1 cellular context compared by ENCODE assay signal in the genomic region with DNA sequence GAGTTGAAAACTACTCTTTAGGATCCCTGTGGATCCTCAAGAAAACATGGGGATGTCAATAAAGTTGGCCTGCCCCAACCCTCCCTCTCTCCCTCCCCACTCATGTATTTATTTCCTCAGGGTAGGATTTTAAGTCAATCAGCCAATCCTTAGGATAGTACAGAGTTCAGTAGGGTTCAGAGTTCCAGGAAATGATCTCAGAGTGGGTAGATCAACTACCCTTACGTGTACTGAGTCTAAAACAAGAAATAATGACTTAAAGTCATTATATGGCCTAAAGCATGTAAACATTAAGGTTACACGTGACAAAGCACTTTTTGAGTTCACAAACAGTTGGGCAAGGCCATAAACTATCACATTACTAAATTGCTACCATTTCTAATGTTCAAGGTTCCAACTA.
TF ChIP-seq lines count a peak whose summit lies in the region.

No MANE protein-coding gene starts in this region.

TF ChIP-seq in HepG2, 621 proteins besides CTCF, POLR2A, EP300 and RAD21 (continued from another document and continues in another):
- TF ChIP-seq HNF4A (CRISPR knock-in tag; IDR thresholded peaks at IDR 0.05) = 0 out of 2 replicates have a peak, but pooled peaks have one; percentile 18
- no peak for TF ChIP-seq FOXP1 (IDR thresholded peaks at IDR 0.05)
- 0 out of 2 replicates have a peak, but pooled peaks have one; percentile 18 for TF ChIP-seq FOXP1 (CRISPR knock-in tag; IDR thresholded peaks at IDR 0.05)
- TF ChIP-seq GPN1 (CRISPR knock-in tag; IDR thresholded peaks at IDR 0.05; ENCODE audit: borderline replicate concordance) = no peak
- TF ChIP-seq RBFOX2 (IDR thresholded peaks at IDR 0.05; ENCODE audit: low read depth, low read length) = no peak
- TF ChIP-seq ZNF709 (CRISPR knock-in tag; IDR thresholded peaks at IDR 0.05) = no peak
- TF ChIP-seq, protein P1, sequence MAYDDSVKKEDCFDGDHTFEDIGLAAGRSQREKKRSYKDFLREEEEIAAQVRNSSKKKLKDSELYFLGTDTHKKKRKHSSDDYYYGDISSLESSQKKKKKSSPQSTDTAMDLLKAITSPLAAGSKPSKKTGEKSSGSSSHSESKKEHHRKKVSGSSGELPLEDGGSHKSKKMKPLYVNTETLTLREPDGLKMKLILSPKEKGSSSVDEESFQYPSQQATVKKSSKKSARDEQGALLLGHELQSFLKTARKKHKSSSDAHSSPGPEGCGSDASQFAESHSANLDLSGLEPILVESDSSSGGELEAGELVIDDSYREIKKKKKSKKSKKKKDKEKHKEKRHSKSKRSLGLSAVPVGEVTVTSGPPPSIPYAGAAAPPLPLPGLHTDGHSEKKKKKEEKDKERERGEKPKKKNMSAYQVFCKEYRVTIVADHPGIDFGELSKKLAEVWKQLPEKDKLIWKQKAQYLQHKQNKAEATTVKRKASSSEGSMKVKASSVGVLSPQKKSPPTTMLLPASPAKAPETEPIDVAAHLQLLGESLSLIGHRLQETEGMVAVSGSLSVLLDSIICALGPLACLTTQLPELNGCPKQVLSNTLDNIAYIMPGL (CRISPR knock-in tag; IDR thresholded peaks at IDR 0.05; ENCODE audit: borderline replicate concordance in 1 of 2, low read depth in 1 of 2) = no peak
- no peak for TF ChIP-seq MNT (IDR thresholded peaks at IDR 0.05)
- TF ChIP-seq ELF4 (CRISPR knock-in tag; IDR thresholded peaks at IDR 0.05; ENCODE audit: borderline replicate concordance) = 0 out of 2 replicates have a peak, but pooled peaks have one; percentile 45
- TF ChIP-seq ZNF484 (CRISPR knock-in tag; IDR thresholded peaks at IDR 0.05; ENCODE audit: borderline replicate concordance, low read depth) = no peak
- no peak for TF ChIP-seq ZNF335 (CRISPR knock-in tag; IDR thresholded peaks at IDR 0.05)
- no peak for TF ChIP-seq ZNF232 (CRISPR knock-in tag; IDR thresholded peaks at IDR 0.05; ENCODE audit: borderline replicate concordance)
- TF ChIP-seq, protein P2, sequence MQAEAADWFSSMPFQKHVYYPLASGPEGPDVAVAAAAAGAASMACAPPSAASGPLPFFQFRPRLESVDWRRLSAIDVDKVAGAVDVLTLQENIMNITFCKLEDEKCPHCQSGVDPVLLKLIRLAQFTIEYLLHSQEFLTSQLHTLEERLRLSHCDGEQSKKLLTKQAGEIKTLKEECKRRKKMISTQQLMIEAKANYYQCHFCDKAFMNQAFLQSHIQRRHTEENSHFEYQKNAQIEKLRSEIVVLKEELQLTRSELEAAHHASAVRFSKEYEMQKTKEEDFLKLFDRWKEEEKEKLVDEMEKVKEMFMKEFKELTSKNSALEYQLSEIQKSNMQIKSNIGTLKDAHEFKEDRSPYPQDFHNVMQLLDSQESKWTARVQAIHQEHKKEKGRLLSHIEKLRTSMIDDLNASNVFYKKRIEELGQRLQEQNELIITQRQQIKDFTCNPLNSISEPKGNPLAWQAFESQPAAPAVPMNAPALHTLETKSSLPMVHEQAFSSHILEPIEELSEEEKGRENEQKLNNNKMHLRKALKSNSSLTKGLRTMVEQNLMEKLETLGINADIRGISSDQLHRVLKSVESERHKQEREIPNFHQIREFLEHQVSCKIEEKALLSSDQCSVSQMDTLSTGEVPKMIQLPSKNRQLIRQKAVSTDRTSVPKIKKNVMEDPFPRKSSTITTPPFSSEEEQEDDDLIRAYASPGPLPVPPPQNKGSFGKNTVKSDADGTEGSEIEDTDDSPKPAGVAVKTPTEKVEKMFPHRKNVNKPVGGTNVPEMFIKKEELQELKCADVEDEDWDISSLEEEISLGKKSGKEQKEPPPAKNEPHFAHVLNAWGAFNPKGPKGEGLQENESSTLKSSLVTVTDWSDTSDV (CRISPR knock-in tag; IDR thresholded peaks at IDR 0.05) = no peak
- 0 out of 2 replicates have a peak, but pooled peaks have one; percentile 39 for TF ChIP-seq ZBTB40 (IDR thresholded peaks at IDR 0.05)
- peak; percentile 65; the same call in 1 of the 2 replicates for TF ChIP-seq ZBTB40 (CRISPR knock-in tag; IDR thresholded peaks at IDR 0.05)
- TF ChIP-seq GABPA (IDR thresholded peaks at IDR 0.05; ENCODE audit: low read depth, low read length) = no peak
- TF ChIP-seq GABPA (CRISPR knock-in tag; IDR thresholded peaks at IDR 0.05; ENCODE audit: low read depth) = peak; percentile 53; the same call in 1 of the 2 replicates
- TF ChIP-seq CBX5 (CRISPR knock-in tag; IDR thresholded peaks at IDR 0.05; ENCODE audit: borderline replicate concordance) = no peak
- 0 out of 2 replicates have a peak, but pooled peaks have one; percentile 51 for TF ChIP-seq NFE2L2 (IDR thresholded peaks at IDR 0.05; ENCODE audit: low read length)
- TF ChIP-seq ZNF225 (CRISPR knock-in tag; IDR thresholded peaks at IDR 0.05) = no peak
- no peak for TF ChIP-seq ZNF749 (CRISPR knock-in tag; IDR thresholded peaks at IDR 0.05; ENCODE audit: borderline replicate concordance)
- 0 out of 2 replicates have a peak, but pooled peaks have one; percentile 20 for TF ChIP-seq ZSCAN31 (CRISPR knock-in tag; IDR thresholded peaks at IDR 0.05; ENCODE audit: low read depth)
- TF ChIP-seq, protein P3, sequence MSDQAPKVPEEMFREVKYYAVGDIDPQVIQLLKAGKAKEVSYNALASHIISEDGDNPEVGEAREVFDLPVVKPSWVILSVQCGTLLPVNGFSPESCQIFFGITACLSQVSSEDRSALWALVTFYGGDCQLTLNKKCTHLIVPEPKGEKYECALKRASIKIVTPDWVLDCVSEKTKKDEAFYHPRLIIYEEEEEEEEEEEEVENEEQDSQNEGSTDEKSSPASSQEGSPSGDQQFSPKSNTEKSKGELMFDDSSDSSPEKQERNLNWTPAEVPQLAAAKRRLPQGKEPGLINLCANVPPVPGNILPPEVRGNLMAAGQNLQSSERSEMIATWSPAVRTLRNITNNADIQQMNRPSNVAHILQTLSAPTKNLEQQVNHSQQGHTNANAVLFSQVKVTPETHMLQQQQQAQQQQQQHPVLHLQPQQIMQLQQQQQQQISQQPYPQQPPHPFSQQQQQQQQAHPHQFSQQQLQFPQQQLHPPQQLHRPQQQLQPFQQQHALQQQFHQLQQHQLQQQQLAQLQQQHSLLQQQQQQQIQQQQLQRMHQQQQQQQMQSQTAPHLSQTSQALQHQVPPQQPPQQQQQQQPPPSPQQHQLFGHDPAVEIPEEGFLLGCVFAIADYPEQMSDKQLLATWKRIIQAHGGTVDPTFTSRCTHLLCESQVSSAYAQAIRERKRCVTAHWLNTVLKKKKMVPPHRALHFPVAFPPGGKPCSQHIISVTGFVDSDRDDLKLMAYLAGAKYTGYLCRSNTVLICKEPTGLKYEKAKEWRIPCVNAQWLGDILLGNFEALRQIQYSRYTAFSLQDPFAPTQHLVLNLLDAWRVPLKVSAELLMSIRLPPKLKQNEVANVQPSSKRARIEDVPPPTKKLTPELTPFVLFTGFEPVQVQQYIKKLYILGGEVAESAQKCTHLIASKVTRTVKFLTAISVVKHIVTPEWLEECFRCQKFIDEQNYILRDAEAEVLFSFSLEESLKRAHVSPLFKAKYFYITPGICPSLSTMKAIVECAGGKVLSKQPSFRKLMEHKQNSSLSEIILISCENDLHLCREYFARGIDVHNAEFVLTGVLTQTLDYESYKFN (CRISPR knock-in tag; conservative IDR thresholded peaks at IDR 0.05) = peak; percentile 61; the same call in 1 of the 2 replicates
- no peak for TF ChIP-seq ZNF768 (CRISPR knock-in tag; IDR thresholded peaks at IDR 0.05)
- peak; percentile 32; the same call in 1 of the 2 replicates for TF ChIP-seq ETV5 (CRISPR knock-in tag; IDR thresholded peaks at IDR 0.05; ENCODE audit: borderline replicate concordance)
- no peak for TF ChIP-seq ZNF839 (CRISPR knock-in tag; IDR thresholded peaks at IDR 0.05; ENCODE audit: borderline replicate concordance)
- TF ChIP-seq ZNF138 (CRISPR knock-in tag; IDR thresholded peaks at IDR 0.05; ENCODE audit: low read depth) = no peak
- no peak for TF ChIP-seq ZNF431 (CRISPR knock-in tag; IDR thresholded peaks at IDR 0.05; ENCODE audit: borderline replicate concordance, low read depth)
- TF ChIP-seq ELF1 (CRISPR knock-in tag; IDR thresholded peaks at IDR 0.05) = no peak
- TF ChIP-seq KAT8 (CRISPR knock-in tag; IDR thresholded peaks at IDR 0.05) = 0 out of 2 replicates have a peak, but pooled peaks have one; percentile 15
